22 cellular contexts compared by ENCODE assay signal in genomic region chr16:11165894-11166665, GRCh38.
DNase-seq lines count a peak whose midpoint lies in the region; ATAC-seq and TF ChIP-seq lines count a peak whose summit lies in the region.
"Had no signal": no experiment of that assay in that cellular context is flagged by ENCODE, and none has a peak within 500 bp of the region (broad histone marks: within the 10 kb centered on the region; RNA-seq: fewer than 3 reads in every experiment).

No MANE protein-coding gene starts in this region.

- DNase-seq in T-helper 2 cell treated with Interferon-gamma antibody and Interleukin-4, amounts not matched to agents 5 μg/mL and 100 μg/mL, for 36 hours (ENCODE audit: low spot score) = no peak
- DNase-seq in T-helper 2 cell (no peak), natural killer cell (no peak), mesenchymal stem cell (no peak), NCI-H1048 (lab: John Stamatoyannopoulos, UW) (no peak)
- peak; percentile 56 for DNase-seq in natural killer cell treated with Interleukin-12 subunit alpha and Interleukin-12 subunit beta and Interleukin-15 and Interleukin-18, amount 100 ng/mL, for 72 hours (ENCODE audit: low spot score)
- DNase-seq: AML-193, DMS79 treated with DMSO at 0.1 percent for 48 hours, H9, Kasumi-1, MG63, NCI-H1092, NCI-H1436 treated with DMSO at 0.1 percent for 48 hours, NCI-H2029 treated with DMSO at 0.1 percent for 48 hours, NCI-H2171, NCI-H526, PC-3, RPMI8226 had no signal

- intact Hi-C loops in natural killer cell (cut with micrococcal nuclease) = no loop called here

- 92% methylated on average over 22 of the region's 22 CpGs for WGBS in mesenchymal stem cell

- peaks cover 38% of the 10 kb centered on the region for H3K4me1 Mint-ChIP-seq in T-helper 2 cell treated with Interferon-gamma antibody and Interleukin-4, amounts not matched to agents 5 μg/mL and 100 μg/mL, for 36 hours (ENCODE audit: low read depth)
- peaks cover 20 to 38% of the 10 kb centered on the region in 2 donors for H3K4me1 Mint-ChIP-seq in natural killer cell treated with Interleukin-12 subunit alpha and Interleukin-12 subunit beta and Interleukin-15 and Interleukin-18, amount 100 ng/mL, for 72 hours (ENCODE audit: low read depth in 2 of 2)
- peaks cover under 1 to 6% of the 10 kb centered on the region in 2 donors for H3K4me1 Mint-ChIP-seq in natural killer cell
- peaks cover 25% of the 10 kb centered on the region for H3K4me1 Mint-ChIP-seq in stimulated activated naive CD8-positive, alpha-beta T cell treated with anti-CD3 and anti-CD28 coated beads, Interleukin-15, Interleukin-2, amounts not matched to agents 100 ng/mL and 50 ng/mL, for 24 hours (ENCODE audit: low read depth)

- no peak overlapping the region for H2BK15ac ChIP-seq in mesenchymal stem cell (ENCODE audit: low read depth, poor library complexity, severe bottlenecking)

- peaks cover 18 to 65% of the 10 kb centered on the region in 2 experiments for H3K36me3 ChIP-seq in mesenchymal stem cell (ENCODE audit: control insufficient read depth in 1 of 2, insufficient read depth in 2 of 2, low read depth in 1 of 2, low read length in 2 of 2)
- H3K36me3 ChIP-seq: MG63 had no signal

- no peak overlapping the region for H2AK5ac ChIP-seq in mesenchymal stem cell (ENCODE audit: low read length, severe bottlenecking)

- peak overlapping the region; percentile 1 to 18 for H2BK12ac ChIP-seq in mesenchymal stem cell (ENCODE audit: low read length in 2 of 2)

- no peaks in the 10 kb centered on the region for H3K79me1 ChIP-seq in mesenchymal stem cell (replicated peaks; ENCODE audit: low read length, poor library complexity, severe bottlenecking)

- H3K4me2 ChIP-seq in mesenchymal stem cell (ENCODE audit: low read length, poor library complexity, severe bottlenecking) = no peak overlapping the region

- peaks cover 10% of the 10 kb centered on the region for H3K36me3 Mint-ChIP-seq in T-helper 2 cell treated with Interferon-gamma antibody and Interleukin-4, amounts not matched to agents 5 μg/mL and 100 μg/mL, for 36 hours (ENCODE audit: low read depth)
- H3K36me3 Mint-ChIP-seq in natural killer cell treated with Interleukin-12 subunit alpha and Interleukin-12 subunit beta and Interleukin-15 and Interleukin-18, amount 100 ng/mL, for 72 hours = no peaks in the 10 kb centered on the region
- no peaks in the 10 kb centered on the region for H3K36me3 Mint-ChIP-seq in natural killer cell
- peaks cover 28% of the 10 kb centered on the region for H3K36me3 Mint-ChIP-seq in stimulated activated naive CD8-positive, alpha-beta T cell treated with anti-CD3 and anti-CD28 coated beads, Interleukin-15, Interleukin-2, amounts not matched to agents 100 ng/mL and 50 ng/mL, for 24 hours (ENCODE audit: low read depth)

- no peak overlapping the region for H2BK120ac ChIP-seq in mesenchymal stem cell (ENCODE audit: low read depth, low read length)

- H3K14ac ChIP-seq in mesenchymal stem cell (ENCODE audit: low read length in 2 of 2) = peak overlapping the region in 1 of 2 experiments; percentile 53

- H3K4ac ChIP-seq in mesenchymal stem cell (ENCODE audit: low read depth in 1 of 2, low read length in 2 of 2) = no peak overlapping the region

- H3K9ac ChIP-seq in mesenchymal stem cell (ENCODE audit: low read length) = no peak overlapping the region

- no peak overlapping the region for H3K27ac ChIP-seq in mesenchymal stem cell (ENCODE audit: low read length, poor library complexity, severe bottlenecking)
- H3K27ac ChIP-seq: 22Rv1, C4-2B had no signal

- no peak overlapping the region for H2BK5ac ChIP-seq in mesenchymal stem cell (ENCODE audit: low read depth, low read length, poor library complexity, severe bottlenecking)

- H3K27me3 ChIP-seq in mesenchymal stem cell (ENCODE audit: control insufficient read depth in 1 of 2, insufficient read depth in 1 of 2, low read length in 2 of 2) = no peaks in the 10 kb centered on the region
- H3K27me3 ChIP-seq: MG63 had no signal

- no peak overlapping the region for H4K8ac ChIP-seq in mesenchymal stem cell (ENCODE audit: low read length)

- no peaks in the 10 kb centered on the region for H3K9me3 Mint-ChIP-seq in T-helper 2 cell treated with Interferon-gamma antibody and Interleukin-4, amounts not matched to agents 5 μg/mL and 100 μg/mL, for 36 hours
- no peaks in the 10 kb centered on the region for H3K9me3 Mint-ChIP-seq in natural killer cell treated with Interleukin-12 subunit alpha and Interleukin-12 subunit beta and Interleukin-15 and Interleukin-18, amount 100 ng/mL, for 72 hours
- no peaks in the 10 kb centered on the region for H3K9me3 Mint-ChIP-seq in natural killer cell
- no peaks in the 10 kb centered on the region for H3K9me3 Mint-ChIP-seq in stimulated activated naive CD8-positive, alpha-beta T cell treated with anti-CD3 and anti-CD28 coated beads, Interleukin-15, Interleukin-2, amounts not matched to agents 100 ng/mL and 50 ng/mL, for 24 hours
- H3K9me3 Mint-ChIP-seq: H9 had no signal

- H3K27ac Mint-ChIP-seq in T-helper 2 cell treated with Interferon-gamma antibody and Interleukin-4, amounts not matched to agents 5 μg/mL and 100 μg/mL, for 36 hours = peak overlapping the region; percentile 10
- peak overlapping the region in 1 of 2 donors; percentile 66 for H3K27ac Mint-ChIP-seq in natural killer cell treated with Interleukin-12 subunit alpha and Interleukin-12 subunit beta and Interleukin-15 and Interleukin-18, amount 100 ng/mL, for 72 hours
- no peak overlapping the region for H3K27ac Mint-ChIP-seq in natural killer cell
- H3K27ac Mint-ChIP-seq in stimulated activated naive CD8-positive, alpha-beta T cell treated with anti-CD3 and anti-CD28 coated beads, Interleukin-15, Interleukin-2, amounts not matched to agents 100 ng/mL and 50 ng/mL, for 24 hours = peak overlapping the region; percentile 26

- H3K9me3 ChIP-seq in mesenchymal stem cell (ENCODE audit: control insufficient read depth, low read length) = no peaks in the 10 kb centered on the region
- H3K9me3 ChIP-seq: MG63 had no signal

- H3K4me3 ChIP-seq in mesenchymal stem cell (ENCODE audit: insufficient read depth in 1 of 2, low read depth in 1 of 2, low read length in 2 of 2) = no peak overlapping the region
- H3K4me3 ChIP-seq: MG63 had no signal

- peaks cover 15% of the 10 kb centered on the region for H3K4me1 ChIP-seq in mesenchymal stem cell (ENCODE audit: control insufficient read depth, insufficient read depth, low read depth, low read length)

- H3K18ac ChIP-seq in mesenchymal stem cell (ENCODE audit: low read depth in 1 of 2, low read length in 2 of 2) = no peak overlapping the region

- no peak for TF ChIP-seq CTCF in natural killer cell (IDR thresholded peaks at IDR 0.05)

- no peaks in the 10 kb centered on the region for H3K27me3 Mint-ChIP-seq in T-helper 2 cell treated with Interferon-gamma antibody and Interleukin-4, amounts not matched to agents 5 μg/mL and 100 μg/mL, for 36 hours (ENCODE audit: low read depth)
- H3K27me3 Mint-ChIP-seq in natural killer cell treated with Interleukin-12 subunit alpha and Interleukin-12 subunit beta and Interleukin-15 and Interleukin-18, amount 100 ng/mL, for 72 hours = no peaks in the 10 kb centered on the region
- H3K27me3 Mint-ChIP-seq in natural killer cell (ENCODE audit: low read depth in 2 of 2) = no peaks in the 10 kb centered on the region
- H3K27me3 Mint-ChIP-seq in stimulated activated naive CD8-positive, alpha-beta T cell treated with anti-CD3 and anti-CD28 coated beads, Interleukin-15, Interleukin-2, amounts not matched to agents 100 ng/mL and 50 ng/mL, for 24 hours = no peaks in the 10 kb centered on the region

- ATAC-seq in natural killer cell treated with Interleukin-12 subunit alpha and Interleukin-12 subunit beta and Interleukin-15 and Interleukin-18, amount 100 ng/mL, for 72 hours = peak in 1 of 2 donors; percentile 19
- no peak for ATAC-seq in natural killer cell
- ATAC-seq in GM18870 (IDR thresholded peaks at IDR 0.05; ENCODE audit: unreplicated experiment) = no peak
- ATAC-seq: PC-3 had no signal

- no peak overlapping the region for H2AFZ ChIP-seq in mesenchymal stem cell (ENCODE audit: low read depth, low read length)

- no peak overlapping the region for H3K4me3 Mint-ChIP-seq in T-helper 2 cell treated with Interferon-gamma antibody and Interleukin-4, amounts not matched to agents 5 μg/mL and 100 μg/mL, for 36 hours
- H3K4me3 Mint-ChIP-seq in natural killer cell treated with Interleukin-12 subunit alpha and Interleukin-12 subunit beta and Interleukin-15 and Interleukin-18, amount 100 ng/mL, for 72 hours = no peak overlapping the region
- H3K4me3 Mint-ChIP-seq in natural killer cell = no peak overlapping the region
- no peak overlapping the region for H3K4me3 Mint-ChIP-seq in stimulated activated naive CD8-positive, alpha-beta T cell treated with anti-CD3 and anti-CD28 coated beads, Interleukin-15, Interleukin-2, amounts not matched to agents 100 ng/mL and 50 ng/mL, for 24 hours
- H3K4me3 Mint-ChIP-seq: H9 had no signal

- peak overlapping the region; percentile 6 for H4K91ac ChIP-seq in mesenchymal stem cell (ENCODE audit: low read length)

- H3K23ac ChIP-seq in mesenchymal stem cell (ENCODE audit: low read length in 2 of 2) = no peak overlapping the region

Comparison
In these comparisons a context has a peak if more than half of its experiments do, and no peak if none do; other contexts are left out.
1. H3K27ac Mint-ChIP-seq: peak in T-helper 2 cell treated with Interferon-gamma antibody and Interleukin-4, amounts not matched to agents 5 μg/mL and 100 μg/mL, for 36 hours (single experiment) and stimulated activated naive CD8-positive, alpha-beta T cell treated with anti-CD3 and anti-CD28 coated beads, Interleukin-15, Interleukin-2, amounts not matched to agents 100 ng/mL and 50 ng/mL, for 24 hours (single experiment); none in natural killer cell (0 of 2).